ENCODE assay signal across 21 cellular contexts in the genomic region with DNA sequence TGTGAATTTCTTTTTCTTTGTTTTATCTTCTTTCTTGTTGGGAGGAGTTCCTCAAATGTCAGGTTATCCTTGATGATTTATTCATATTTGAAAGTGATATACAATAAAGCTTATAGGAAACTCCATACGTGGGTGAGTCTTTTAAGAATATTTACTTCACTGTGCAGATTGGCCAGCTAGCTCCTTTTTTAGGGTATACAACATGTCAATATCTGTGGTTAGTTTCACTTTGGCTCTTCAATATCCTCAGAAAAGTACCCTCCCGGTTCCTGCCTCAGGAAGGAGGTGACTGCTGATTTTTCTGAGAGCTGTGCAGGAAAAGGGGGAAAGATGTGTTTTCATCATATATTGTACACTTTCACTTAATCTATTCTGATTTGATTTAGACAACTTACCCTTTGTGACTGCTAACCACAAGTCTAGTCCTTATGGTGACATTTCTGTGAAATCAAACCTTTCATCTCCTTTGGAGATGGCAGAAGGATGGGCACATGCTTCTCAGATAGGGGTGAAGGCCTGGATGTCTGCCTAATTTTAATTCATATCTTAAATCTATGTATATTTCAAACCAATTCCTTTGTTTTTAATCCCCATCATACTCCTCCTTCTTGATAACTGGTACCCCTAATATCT.
"Had no signal": no experiment of that assay in that cellular context is flagged by ENCODE, and none has a peak within 500 bp of the region (broad histone marks: within the 10 kb centered on the region; RNA-seq: fewer than 3 reads in every experiment).

No MANE protein-coding gene starts in this region.

- DNase-seq: Kasumi-1, KG1, MM.1S, NCI-H1092, NCI-H1105 treated with DMSO at 0.1 percent for 48 hours, NCI-H1417 treated with DMSO at 0.1 percent for 48 hours, NCI-H146, NCI-H1694 treated with DMSO at 0.1 percent for 48 hours, NCI-H1930, NCI-H2081, NCI-H2107, NCI-H2227 treated with DMSO at 0.1 percent for 48 hours, NCI-H524, NCI-H526 treated with DMSO at 0.1 percent for 48 hours, NCI-H748 treated with DMSO at 0.1 percent for 48 hours, PC-9, Peyer's patch, SHP77 treated with DMSO at 0.1 percent for 48 hours, SJCRH30 had no signal

- H3K36me3 ChIP-seq: Peyer's patch, SJCRH30 had no signal

- H3K4me3 ChIP-seq: PC-9, Peyer's patch, SJCRH30 had no signal

- H3K4me1 ChIP-seq: Peyer's patch, SJCRH30 had no signal

- H3K9me3 ChIP-seq: Peyer's patch, SJCRH30 had no signal

- ATAC-seq: Right ventricle myocardium inferior, SK-N-SH treated with all-trans-retinoic acid at 6 μM for 48 hours had no signal

- H3K27me3 ChIP-seq: Peyer's patch, SJCRH30 had no signal

- H2AFZ ChIP-seq: PC-9 had no signal

- H3K27ac ChIP-seq: PC-9, Peyer's patch, SJCRH30 had no signal

- H3K4me2 ChIP-seq: PC-9 had no signal
